Comparison of ENCODE assay signal across 20 cellular contexts in the genomic region with DNA sequence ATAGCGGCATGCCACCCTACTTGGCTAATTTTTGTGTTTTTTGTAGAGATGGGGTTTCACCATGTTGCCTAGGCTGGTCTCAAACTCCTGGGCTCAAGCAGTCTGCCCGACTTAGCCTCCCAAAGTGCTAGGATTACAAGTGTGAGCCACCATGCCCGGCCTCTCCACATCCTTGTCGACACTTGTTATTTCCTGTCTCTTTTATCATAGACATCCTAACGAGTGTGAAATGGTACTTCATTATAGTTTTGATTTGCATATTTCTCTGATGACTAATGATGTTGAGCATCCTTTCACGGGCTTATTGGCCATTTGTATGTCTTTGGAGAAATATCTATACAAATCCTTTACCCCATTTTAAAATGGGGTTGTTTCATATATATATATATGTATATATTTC. TPM values are rescaled to one million over a fixed set of nuclear protein-coding genes. Genes with fewer than 3 reads are reported as not detected.
DNase-seq lines count a peak whose midpoint lies in the region; ATAC-seq and TF ChIP-seq lines count a peak whose summit lies in the region.
"Had no signal": no experiment of that assay in that cellular context is flagged by ENCODE, and none has a peak within 500 bp of the region (broad histone marks: within the 10 kb centered on the region; RNA-seq: fewer than 3 reads in every experiment).

No MANE protein-coding gene starts in this region.

- peak; percentile 73 for ATAC-seq in activated CD8-positive, alpha-beta T cell treated with anti-CD3 and anti-CD28 coated beads for 36 hours
- ATAC-seq in activated CD8-positive, alpha-beta T cell treated with anti-CD3 and anti-CD28 coated beads, Interleukin-2, amount 10 ng/mL, durations not matched to agents 7 days and 5 days = no peak
- ATAC-seq in CD4-positive, CD25-positive, alpha-beta regulatory T cell (ENCODE audit: low read depth in 2 of 2) = peak; percentile 42 to 43
- ATAC-seq: PC-3 had no signal

- no peaks in the 10 kb centered on the region for H3K4me1 ChIP-seq in CD4-positive, CD25-positive, alpha-beta regulatory T cell (ENCODE audit: control insufficient read depth, insufficient read depth, low read length, poor library complexity, severe bottlenecking)
- H3K4me1 ChIP-seq: Caco-2 had no signal

- H3K36me3 ChIP-seq in CD4-positive, CD25-positive, alpha-beta regulatory T cell (ENCODE audit: control insufficient read depth, insufficient read depth, low read length) = peaks cover 35% of the 10 kb centered on the region

- no peak overlapping the region for H3K4me3 Mint-ChIP-seq in activated CD8-positive, alpha-beta T cell treated with anti-CD3 and anti-CD28 coated beads for 36 hours
- no peak overlapping the region for H3K4me3 Mint-ChIP-seq in activated CD8-positive, alpha-beta T cell treated with anti-CD3 and anti-CD28 coated beads, Interleukin-2, amount 10 ng/mL, durations not matched to agents 7 days and 5 days
- H3K4me3 Mint-ChIP-seq in CD4-positive, CD25-positive, alpha-beta regulatory T cell = no peak overlapping the region

- no peaks in the 10 kb centered on the region for H3K27me3 ChIP-seq in CD4-positive, CD25-positive, alpha-beta regulatory T cell (ENCODE audit: control insufficient read depth, insufficient read depth, low read length)

- peak overlapping the region; percentile 34 for H3K27ac Mint-ChIP-seq in activated CD8-positive, alpha-beta T cell treated with anti-CD3 and anti-CD28 coated beads for 36 hours
- H3K27ac Mint-ChIP-seq in activated CD8-positive, alpha-beta T cell treated with anti-CD3 and anti-CD28 coated beads, Interleukin-2, amount 10 ng/mL, durations not matched to agents 7 days and 5 days = no peak overlapping the region
- H3K27ac Mint-ChIP-seq in CD4-positive, CD25-positive, alpha-beta regulatory T cell = peak overlapping the region in 1 of 3 donors; percentile 59

- H3K27me3 Mint-ChIP-seq in activated CD8-positive, alpha-beta T cell treated with anti-CD3 and anti-CD28 coated beads for 36 hours = no peaks in the 10 kb centered on the region
- H3K27me3 Mint-ChIP-seq in activated CD8-positive, alpha-beta T cell treated with anti-CD3 and anti-CD28 coated beads, Interleukin-2, amount 10 ng/mL, durations not matched to agents 7 days and 5 days (ENCODE audit: low read depth) = no peaks in the 10 kb centered on the region
- H3K27me3 Mint-ChIP-seq in CD4-positive, CD25-positive, alpha-beta regulatory T cell = no peaks in the 10 kb centered on the region

- CTCF ChIA-PET in activated CD8-positive, alpha-beta T cell treated with anti-CD3 and anti-CD28 coated beads for 36 hours (lab: Charles Lee) = no interaction called here
- CTCF ChIA-PET in activated CD8-positive, alpha-beta T cell treated with anti-CD3 and anti-CD28 coated beads, Interleukin-2, amount 10 ng/mL, durations not matched to agents 7 days and 5 days (lab: Charles Lee) = no interaction called here

- POLR2A ChIA-PET in activated CD8-positive, alpha-beta T cell treated with anti-CD3 and anti-CD28 coated beads for 36 hours (lab: Charles Lee) = no interaction called here
- POLR2A ChIA-PET in activated CD8-positive, alpha-beta T cell treated with anti-CD3 and anti-CD28 coated beads, Interleukin-2, amount 10 ng/mL, durations not matched to agents 7 days and 5 days (lab: Charles Lee) = no interaction called here

- H3K36me3 Mint-ChIP-seq in activated CD8-positive, alpha-beta T cell treated with anti-CD3 and anti-CD28 coated beads for 36 hours (ENCODE audit: low read depth) = peaks cover 56% of the 10 kb centered on the region
- H3K36me3 Mint-ChIP-seq in activated CD8-positive, alpha-beta T cell treated with anti-CD3 and anti-CD28 coated beads, Interleukin-2, amount 10 ng/mL, durations not matched to agents 7 days and 5 days (ENCODE audit: low read depth) = peaks cover 48% of the 10 kb centered on the region
- peaks cover 43% of the 10 kb centered on the region for H3K36me3 Mint-ChIP-seq in CD4-positive, CD25-positive, alpha-beta regulatory T cell

- H3K9me3 ChIP-seq in CD4-positive, CD25-positive, alpha-beta regulatory T cell (ENCODE audit: control insufficient read depth in 2 of 2, low read length in 2 of 2) = no peaks in the 10 kb centered on the region
- H3K9me3 ChIP-seq: Caco-2 had no signal

- DNase-seq in activated CD8-positive, alpha-beta T cell treated with anti-CD3 and anti-CD28 coated beads for 36 hours = peak; percentile 34
- DNase-seq in activated CD8-positive, alpha-beta T cell treated with anti-CD3 and anti-CD28 coated beads, Interleukin-2, amount 10 ng/mL, durations not matched to agents 7 days and 5 days = no peak
- peak in 1 of 3 donors; percentile 57 for DNase-seq in CD4-positive, CD25-positive, alpha-beta regulatory T cell
- peak; percentile 37 for DNase-seq in EH (ENCODE audit: low read depth)
- DNase-seq in dermis blood vessel endothelial cell = peak; percentile 4
- DNase-seq in GF-D8 (lab: John Stamatoyannopoulos, UW) = no peak
- DNase-seq in midbrain (lab: John Stamatoyannopoulos, UW) = no peak
- DNase-seq in NK-92 (lab: John Stamatoyannopoulos, UW; ENCODE audit: unreplicated experiment) = no peak
- DNase-seq: C1 segment of cervical spinal cord, DMS153, EL, H7, NCI-H1436 treated with DMSO at 0.1 percent for 48 hours, NCI-H2029 treated with DMSO at 0.1 percent for 48 hours, NCI-H2171 treated with DMSO at 0.1 percent for 48 hours, NCI-H446 treated with DMSO at 0.1 percent for 48 hours, PC-3 had no signal

- H3K9me3 Mint-ChIP-seq in activated CD8-positive, alpha-beta T cell treated with anti-CD3 and anti-CD28 coated beads for 36 hours = no peaks in the 10 kb centered on the region
- no peaks in the 10 kb centered on the region for H3K9me3 Mint-ChIP-seq in activated CD8-positive, alpha-beta T cell treated with anti-CD3 and anti-CD28 coated beads, Interleukin-2, amount 10 ng/mL, durations not matched to agents 7 days and 5 days (ENCODE audit: insufficient read depth)
- no peaks in the 10 kb centered on the region for H3K9me3 Mint-ChIP-seq in CD4-positive, CD25-positive, alpha-beta regulatory T cell

- H3K27ac ChIP-seq in CD4-positive, CD25-positive, alpha-beta regulatory T cell (ENCODE audit: insufficient read depth, low read length, poor library complexity, severe bottlenecking) = no peak overlapping the region
- H3K27ac ChIP-seq: KMS-11, RWPE1 had no signal

- no peak overlapping the region for H3K4me3 ChIP-seq in CD4-positive, CD25-positive, alpha-beta regulatory T cell (ENCODE audit: low read depth, low read length)

- intact Hi-C loops in activated CD8-positive, alpha-beta T cell treated with anti-CD3 and anti-CD28 coated beads for 36 hours (cut with micrococcal nuclease) = no loop called here

- TF ChIP-seq CTCF in activated CD8-positive, alpha-beta T cell treated with anti-CD3 and anti-CD28 coated beads for 36 hours (IDR thresholded peaks at IDR 0.05) = no peak

- H3K4me1 Mint-ChIP-seq in activated CD8-positive, alpha-beta T cell treated with anti-CD3 and anti-CD28 coated beads for 36 hours (ENCODE audit: low read depth) = peaks cover 9% of the 10 kb centered on the region
- H3K4me1 Mint-ChIP-seq in activated CD8-positive, alpha-beta T cell treated with anti-CD3 and anti-CD28 coated beads, Interleukin-2, amount 10 ng/mL, durations not matched to agents 7 days and 5 days (ENCODE audit: low read depth) = no peaks in the 10 kb centered on the region
- H3K4me1 Mint-ChIP-seq in CD4-positive, CD25-positive, alpha-beta regulatory T cell = peaks cover 0 to 8% (median 6%) of the 10 kb centered on the region in 4 donors

RNA-seq across cellular contexts. Expression of gene ASXL1, which starts 39.0 kb away (rescaled TPM):
- total RNA-seq in activated CD8-positive, alpha-beta T cell treated with anti-CD3 and anti-CD28 coated beads for 36 hours = 100 to 1,000 TPM; 129 to 137 TPM
- total RNA-seq in activated CD8-positive, alpha-beta T cell treated with anti-CD3 and anti-CD28 coated beads, Interleukin-2, amount 10 ng/mL, durations not matched to agents 7 days and 5 days = 10 to 100 TPM; 91.7 to 97.4 TPM
- total RNA-seq in CD4-positive, CD25-positive, alpha-beta regulatory T cell = 314 TPM
- 10 to 100 TPM; 15.0 to 28.3 (median 21.1) TPM for polyA plus RNA-seq in CD4-positive, CD25-positive, alpha-beta regulatory T cell
- total RNA-seq in dermis blood vessel endothelial cell = 53.4 and 62.1 TPM in 2 replicates

RNA-seq across cellular contexts. Expression of gene KIF3B, which starts 41.6 kb away (rescaled TPM):
- total RNA-seq in activated CD8-positive, alpha-beta T cell treated with anti-CD3 and anti-CD28 coated beads for 36 hours = 10 to 100 TPM; 25.4 to 25.7 TPM
- total RNA-seq in activated CD8-positive, alpha-beta T cell treated with anti-CD3 and anti-CD28 coated beads, Interleukin-2, amount 10 ng/mL, durations not matched to agents 7 days and 5 days = 10 to 100 TPM; 15.1 to 16.0 TPM
- 19.6 TPM for total RNA-seq in CD4-positive, CD25-positive, alpha-beta regulatory T cell
- 1 to 10 TPM; 1.8 to 3.1 (median 2.3) TPM for polyA plus RNA-seq in CD4-positive, CD25-positive, alpha-beta regulatory T cell
- 24.0 and 34.0 TPM in 2 replicates for total RNA-seq in dermis blood vessel endothelial cell

Comparison
In these comparisons a context has a peak if more than half of its experiments do, and no peak if none do; other contexts are left out.
1. DNase-seq: peak in activated CD8-positive, alpha-beta T cell treated with anti-CD3 and anti-CD28 coated beads for 36 hours (single experiment), EH (single experiment) and dermis blood vessel endothelial cell (single experiment); none in activated CD8-positive, alpha-beta T cell treated with anti-CD3 and anti-CD28 coated beads, Interleukin-2, amount 10 ng/mL, durations not matched to agents 7 days and 5 days (single experiment), GF-D8 (single experiment), midbrain (single experiment) and NK-92 (single experiment).